ENCODE assay signal across 11 cellular contexts in genomic region chr22:43376765-43377485, GRCh38. TPM values are rescaled to one million over a fixed set of nuclear protein-coding genes. Genes with fewer than 3 reads are reported as not detected.
DNase-seq lines count a peak whose midpoint lies in the region; ATAC-seq and TF ChIP-seq lines count a peak whose summit lies in the region.
"Had no signal": no experiment of that assay in that cellular context is flagged by ENCODE, and none has a peak within 500 bp of the region (broad histone marks: within the 10 kb centered on the region; RNA-seq: fewer than 3 reads in every experiment).

No MANE protein-coding gene starts in this region.

- H3K4me3 ChIP-seq in cardiac muscle cell (no peak overlapping the region), fibroblast of the aortic adventitia (ENCODE audit: low read depth, low read length) (no peak overlapping the region), stomach smooth muscle (ENCODE audit: low read length in 2 of 2) (peak overlapping the region in 1 of 2 donors; percentile 29)

- intact Hi-C loops in Right ventricle myocardium superior (cut with DNase I), result no loop called here

- ATAC-seq in Right ventricle myocardium superior (ENCODE audit: poor library complexity), result no peak

- H3K36me3 ChIP-seq in cardiac muscle cell (no peaks in the 10 kb centered on the region), stomach smooth muscle (ENCODE audit: control insufficient read depth in 2 of 2, insufficient read depth in 2 of 2, low read length in 2 of 2) (no peaks in the 10 kb centered on the region)

- H3K4me1 ChIP-seq in cardiac muscle cell (ENCODE audit: low read depth), result peaks cover 22% of the 10 kb centered on the region
- peaks cover 23% of the 10 kb centered on the region for H3K4me1 ChIP-seq in stomach smooth muscle (ENCODE audit: control insufficient read depth, insufficient read depth, low read length)

- DNase-seq in cardiac muscle cell (ENCODE audit: low read depth in 1 of 2, low spot score in 1 of 2) (peak in 1 of 2 donors; percentile 25), Right ventricle myocardium superior (no peak), T-helper 22 cell (ENCODE audit: low read depth) (peak; percentile 12), fibroblast of the aortic adventitia (ENCODE audit: low read depth) (peak; percentile 15), NCI-H2196 (lab: John Stamatoyannopoulos, UW; ENCODE audit: unreplicated experiment) (no peak), NCI-H510A (lab: John Stamatoyannopoulos, UW) (no peak), iPS-NIHi11 (ENCODE audit: low spot score) (no peak)

- peak overlapping the region; percentile 79 for H3K27ac ChIP-seq in cardiac muscle cell
- H3K27ac ChIP-seq in stomach smooth muscle (ENCODE audit: low read length), result peak overlapping the region; percentile 37
- H3K27ac ChIP-seq: C4-2B, epithelial cell of prostate had no signal

- no peak overlapping the region for H3K9ac ChIP-seq in stomach smooth muscle (ENCODE audit: low read length in 2 of 2)

- TF ChIP-seq CTCF in cardiac muscle cell (IDR thresholded peaks at IDR 0.05; ENCODE audit: low read depth, low read length) (no peak), fibroblast of the aortic adventitia (IDR thresholded peaks at IDR 0.05; ENCODE audit: insufficient read depth, low read length) (no peak)

- no peaks in the 10 kb centered on the region for H3K9me3 ChIP-seq in cardiac muscle cell (ENCODE audit: low read depth)
- H3K9me3 ChIP-seq in stomach smooth muscle (ENCODE audit: control insufficient read depth in 2 of 2, low read length in 2 of 2), result peaks cover 0 to 9% of the 10 kb centered on the region in 2 donors

- H3K27me3 ChIP-seq in cardiac muscle cell, result no peaks in the 10 kb centered on the region
- H3K27me3 ChIP-seq in stomach smooth muscle (ENCODE audit: control insufficient read depth in 1 of 2, insufficient read depth in 2 of 2, low read length in 2 of 2), result no peaks in the 10 kb centered on the region

RNA-seq across cellular contexts. Expression of gene SCUBE1, which starts 33.8 kb away (rescaled TPM):
- total RNA-seq in cardiac muscle cell, result 1.8 and 6.9 TPM in 2 replicates
- 2.1 and 8.7 TPM in 2 replicates for polyA plus RNA-seq in cardiac muscle cell
- total RNA-seq in Right ventricle myocardium superior, result 0.24 TPM
- not detected in 2 replicates for total RNA-seq in fibroblast of the aortic adventitia (ENCODE audit: low replicate concordance)

RNA-seq across cellular contexts. Expression of gene MPPED1, which starts 34.9 kb away (rescaled TPM):
- 0.11 and 0.12 TPM in 2 replicates for total RNA-seq in cardiac muscle cell
- 0.61 TPM in 1 of 2 replicates, not detected in the other for polyA plus RNA-seq in cardiac muscle cell
- not detected for total RNA-seq in Right ventricle myocardium superior
- not detected in 2 replicates for total RNA-seq in fibroblast of the aortic adventitia (ENCODE audit: low replicate concordance)
- total RNA-seq: NCI-H460 had no signal

Comparison
In these comparisons a context has a peak if more than half of its experiments do, and no peak if none do; other contexts are left out.
1. DNase-seq: peak in T-helper 22 cell (single experiment) and fibroblast of the aortic adventitia (single experiment); none in Right ventricle myocardium superior (single experiment), NCI-H2196 (single experiment), NCI-H510A (single experiment) and iPS-NIHi11 (single experiment).